Comparison of ENCODE assay signal across 26 cellular contexts in the genomic region with DNA sequence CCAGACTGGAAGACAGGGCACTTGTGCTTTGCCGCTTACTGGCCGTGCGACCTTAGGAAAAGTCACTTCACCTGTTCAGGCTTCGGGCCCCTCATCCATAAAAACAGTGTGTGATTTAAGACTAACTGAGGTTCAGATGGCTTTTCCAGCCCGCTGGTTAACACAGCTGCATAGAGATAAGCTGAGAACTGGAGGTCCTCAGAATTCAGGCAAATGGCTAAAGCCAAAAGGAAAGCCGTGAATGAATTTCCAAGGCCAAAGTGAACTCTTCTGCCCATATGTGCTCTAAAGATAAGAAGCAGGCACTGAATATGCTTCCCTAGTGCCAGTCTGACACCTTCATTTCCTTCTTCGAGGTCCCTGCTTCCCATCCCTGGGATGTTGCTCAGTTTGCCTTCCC.
"Had no signal": no experiment of that assay in that cellular context is flagged by ENCODE, and none has a peak within 500 bp of the region (broad histone marks: within the 10 kb centered on the region; RNA-seq: fewer than 3 reads in every experiment).

No MANE protein-coding gene starts in this region.

- H3K4me3 Mint-ChIP-seq: activated CD4-positive, alpha-beta memory T cell treated with anti-CD3 and anti-CD28 coated beads, Interleukin-2, amount 10 ng/mL, durations not matched to agents 7 days and 5 days; activated CD4-positive, alpha-beta T cell treated with anti-CD3 and anti-CD28 coated beads, Interleukin-2, amount 10 ng/mL, durations not matched to agents 7 days and 5 days; activated naive CD8-positive, alpha-beta T cell; activated T-cell treated with anti-CD3 and anti-CD28 coated beads, Interleukin-2, amount 50 U/mL, for 4 hours; activated T-helper 17 cell treated with anti-CD3 and anti-CD28 coated beads, Interleukin-2, amount 50 U/mL, for 72 hours; central memory CD8-positive, alpha-beta T cell; dendritic cell treated with granulocyte-macrophage colony-stimulating factor and Interleukin-4, amounts not matched to agents 40 ng/mL and 50 ng/mL, for 4 days; endodermal cell; WTC11 had no signal

- H3K27ac Mint-ChIP-seq: activated CD4-positive, alpha-beta memory T cell treated with anti-CD3 and anti-CD28 coated beads, Interleukin-2, amount 10 ng/mL, durations not matched to agents 7 days and 5 days; activated CD4-positive, alpha-beta T cell treated with anti-CD3 and anti-CD28 coated beads, Interleukin-2, amount 10 ng/mL, durations not matched to agents 7 days and 5 days; activated naive CD8-positive, alpha-beta T cell; activated T-helper 17 cell treated with anti-CD3 and anti-CD28 coated beads, Interleukin-2, amount 50 U/mL, for 72 hours; dendritic cell treated with granulocyte-macrophage colony-stimulating factor and Interleukin-4, amounts not matched to agents 40 ng/mL and 50 ng/mL, for 4 days; endodermal cell; WTC11 had no signal

- DNase-seq: activated CD4-positive, alpha-beta memory T cell treated with anti-CD3 and anti-CD28 coated beads, Interleukin-2, amount 10 ng/mL, durations not matched to agents 7 days and 5 days; activated CD4-positive, alpha-beta T cell treated with anti-CD3 and anti-CD28 coated beads for 1 hour; activated CD4-positive, alpha-beta T cell treated with anti-CD3 and anti-CD28 coated beads for 4 hours; activated CD4-positive, alpha-beta T cell treated with anti-CD3 and anti-CD28 coated beads, Interleukin-2, amount 10 ng/mL, durations not matched to agents 7 days and 5 days; activated CD4-positive, alpha-beta T cell treated with anti-CD3 and anti-CD28 coated beads, Interleukin-2, amount 50 U/mL, for 4 hours; activated CD8-positive, alpha-beta memory T cell treated with anti-CD3 and anti-CD28 coated beads for 24 hours; activated effector memory CD4-positive, alpha-beta T cell treated with Interleukin-2 at 50 U/mL for 16 hours; activated gamma-delta T cell treated with Interleukin-2 at 50 U/mL for 16 hours; activated naive CD4-positive, alpha-beta T cell treated with anti-CD3 and anti-CD28 coated beads, Interleukin-2, amount 50 U/mL, for 16 hours; activated naive CD4-positive, alpha-beta T cell treated with Interleukin-2 at 50 U/mL for 16 hours; activated T-cell treated with anti-CD3 and anti-CD28 coated beads, Interleukin-2, amount 50 U/mL, for 4 hours; amniotic stem cell; anterior cingulate cortex; brain microvascular endothelial cell; dorsolateral prefrontal cortex; effector memory CD4-positive, alpha-beta T cell; endodermal cell; foreskin fibroblast; head of caudate nucleus; T-helper 2 cell had no signal

- H3K4me1 Mint-ChIP-seq: activated T-helper 17 cell treated with anti-CD3 and anti-CD28 coated beads, Interleukin-2, amount 50 U/mL, for 72 hours; central memory CD8-positive, alpha-beta T cell had no signal

- H3K36me3 Mint-ChIP-seq: WTC11 had no signal

- ATAC-seq: activated T-cell treated with anti-CD3 and anti-CD28 coated beads, Interleukin-2, amount 50 U/mL, for 4 hours; activated T-helper 17 cell treated with anti-CD3 and anti-CD28 coated beads, Interleukin-2, amount 50 U/mL, for 72 hours; esophagus mucosa; WTC11 had no signal

- H3K27me3 Mint-ChIP-seq: activated CD4-positive, alpha-beta memory T cell treated with anti-CD3 and anti-CD28 coated beads, Interleukin-2, amount 10 ng/mL, durations not matched to agents 7 days and 5 days; activated CD4-positive, alpha-beta T cell treated with anti-CD3 and anti-CD28 coated beads, Interleukin-2, amount 10 ng/mL, durations not matched to agents 7 days and 5 days; activated naive CD8-positive, alpha-beta T cell; activated T-helper 17 cell treated with anti-CD3 and anti-CD28 coated beads, Interleukin-2, amount 50 U/mL, for 72 hours; central memory CD8-positive, alpha-beta T cell had no signal
